10 cellular contexts compared by ENCODE assay signal in the genomic region with DNA sequence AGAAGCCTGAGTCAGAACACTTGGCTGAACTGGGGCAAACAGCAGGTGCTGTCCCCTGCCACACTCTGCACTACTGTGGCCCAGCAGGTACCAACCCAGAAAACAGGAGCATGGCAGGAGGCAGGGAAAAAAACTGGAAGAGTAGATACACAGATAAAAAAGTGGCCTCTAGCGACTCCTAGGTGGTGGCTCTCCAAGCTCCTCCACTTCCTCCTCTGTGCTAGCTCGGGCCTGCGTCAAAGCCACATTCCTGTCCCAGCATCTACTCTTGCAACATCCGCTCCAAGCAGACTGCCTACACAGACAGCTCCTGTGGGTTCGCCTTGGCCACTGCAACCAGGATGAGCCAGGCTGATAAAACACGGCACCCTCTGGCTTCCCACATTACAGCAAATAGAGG. TPM values are rescaled to one million over a fixed set of nuclear protein-coding genes. Genes with fewer than 3 reads are reported as not detected.
DNase-seq lines count a peak whose midpoint lies in the region; ATAC-seq, FAIRE-seq and TF ChIP-seq lines count a peak whose summit lies in the region.
"Had no signal": no experiment of that assay in that cellular context is flagged by ENCODE, and none has a peak within 500 bp of the region (broad histone marks: within the 10 kb centered on the region; RNA-seq: fewer than 3 reads in every experiment).

No MANE protein-coding gene starts in this region.

- H3K4me1 ChIP-seq in mucosa of descending colon (ENCODE audit: low read depth) (no peaks in the 10 kb centered on the region), spleen (no peaks in the 10 kb centered on the region)

- H3K36me3 ChIP-seq in mucosa of descending colon (ENCODE audit: low read depth) (no peaks in the 10 kb centered on the region), spleen (no peaks in the 10 kb centered on the region)

- DNase-seq in Daoy (ENCODE audit: low read depth) (peak; percentile 79), NOMO-1 treated with DMSO at 0.1 percent for 48 hours (lab: John Stamatoyannopoulos, UW; ENCODE audit: unreplicated experiment) (peak; percentile 50), fibroblast of gingiva (ENCODE audit: low read depth) (peak; percentile 7), mucosa of descending colon (peak in 1 of 3 donors; percentile 22), NCI-H2081 (lab: John Stamatoyannopoulos, UW) (no peak), spleen (no peak), NCI-H2196 (lab: John Stamatoyannopoulos, UW; ENCODE audit: unreplicated experiment) (no peak), RCC 7860 (ENCODE audit: low spot score) (no peak)
- DNase-seq: T-helper 1 cell had no signal

- H3K27me3 ChIP-seq in spleen (replicated peaks in 1 of 7): peaks cover 0 to 9% (median 0%) of the 10 kb centered on the region in 7 donors

- whole genome bisulfite sequencing in spleen, 5 donors: 24 to 63% (median 31%) methylated on average over 6 of the region's 6 CpGs

- no peaks in the 10 kb centered on the region for H3K9me3 ChIP-seq in mucosa of descending colon
- no peaks in the 10 kb centered on the region for H3K9me3 ChIP-seq in spleen

- FAIRE-seq in RCC 7860 (lab: Jason Lieb, UNC): no peak
- FAIRE-seq: G401.6 had no signal

- TF ChIP-seq CTCF in mucosa of descending colon (IDR thresholded peaks at IDR 0.05): no peak
- TF ChIP-seq CTCF in spleen (IDR thresholded peaks at IDR 0.05 in 8 of 11, conservative IDR thresholded peaks at IDR 0.05 in 3 of 11): peak in 1 of 11 experiments; percentile 12

- ATAC-seq in mucosa of descending colon: peak; percentile 33

- H3K4me3 ChIP-seq in mucosa of descending colon: no peak overlapping the region
- H3K4me3 ChIP-seq in spleen: no peak overlapping the region

- intact Hi-C loops in mucosa of descending colon (cut with DNase I, micrococcal nuclease): no loop called here
- intact Hi-C loops in spleen (cut with DNase I; ENCODE audit: low total_unique reads): no loop called here

- H3K27ac ChIP-seq in spleen: no peak overlapping the region

- no peak for TF ChIP-seq POLR2A in spleen (IDR thresholded peaks at IDR 0.05)

RNA-seq across cellular contexts. Expression of a gene that starts 6.9 kb away (rescaled TPM):
- total RNA-seq in Daoy (2014; rRNA removed; shearing (Covaris generic)): not detected in 2 replicates
- not detected for total RNA-seq in mucosa of descending colon
- total RNA-seq in spleen: not detected
- not detected for polyA plus RNA-seq in spleen

RNA-seq across cellular contexts. Expression of a gene that starts 33.3 kb away (rescaled TPM):
- total RNA-seq in Daoy (2014; rRNA removed; shearing (Covaris generic)): not detected in 2 replicates
- total RNA-seq in mucosa of descending colon (not detected), spleen (not detected)
- polyA plus RNA-seq in spleen: not detected

Comparison
In these comparisons a context has a peak if more than half of its experiments do, and no peak if none do; other contexts are left out.
1. DNase-seq: peak in Daoy (single experiment), NOMO-1 treated with DMSO at 0.1 percent for 48 hours (single experiment) and fibroblast of gingiva (single experiment); none in NCI-H2081 (0 of 2), spleen (single experiment), NCI-H2196 (single experiment) and RCC 7860 (single experiment).